ENCODE assay signal across 8 cellular contexts in the genomic region with DNA sequence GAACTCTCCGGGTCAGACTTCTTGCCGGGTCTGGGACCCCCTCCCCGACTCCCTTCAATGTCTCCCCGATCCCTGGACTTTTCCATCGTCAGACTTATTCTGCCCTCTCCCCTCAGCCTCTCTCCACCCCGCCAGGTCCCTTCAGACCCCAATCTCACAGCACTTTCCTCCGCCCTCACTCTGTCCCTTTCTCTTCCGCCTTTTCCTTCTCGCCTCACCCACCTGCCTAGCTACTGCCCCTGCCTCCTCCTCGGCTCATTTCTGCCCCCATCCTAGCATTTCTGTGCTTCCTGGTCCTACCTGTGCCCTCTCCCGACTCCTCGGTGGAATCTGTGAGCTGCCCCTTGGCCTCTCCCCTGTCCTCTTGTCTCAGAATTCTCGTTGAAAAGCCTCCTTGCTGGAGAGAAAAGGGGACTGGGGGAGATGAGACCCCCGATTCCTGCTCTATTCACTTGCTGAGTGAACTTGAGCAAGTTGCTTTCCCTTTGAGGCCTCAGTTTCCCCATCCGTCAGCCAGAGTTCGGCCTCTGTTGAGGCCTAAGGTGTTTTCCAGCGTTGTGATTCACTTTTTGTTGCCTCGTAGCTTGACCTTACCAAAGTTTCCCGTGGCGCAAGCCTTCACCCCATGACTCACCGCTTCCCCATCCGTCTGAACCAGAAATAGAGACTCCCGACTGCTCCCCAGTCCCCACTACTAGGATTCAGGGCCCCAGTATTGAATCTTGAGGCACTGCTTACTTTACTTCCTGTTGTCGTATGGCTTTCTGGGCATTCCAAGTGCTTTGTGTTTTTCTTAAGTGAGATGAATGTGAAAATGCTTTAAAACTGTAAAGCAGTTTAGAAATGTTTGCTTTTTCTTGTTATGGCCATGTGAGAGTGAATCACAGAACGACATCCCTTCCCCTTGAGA. TPM values are rescaled to one million over a fixed set of nuclear protein-coding genes. Genes with fewer than 3 reads are reported as not detected.
DNase-seq lines count a peak whose midpoint lies in the region; ATAC-seq, FAIRE-seq and TF ChIP-seq lines count a peak whose summit lies in the region.

No MANE protein-coding gene starts in this region.

- peaks cover 4 to 5% of the 10 kb centered on the region in 2 experiments for H3K36me3 ChIP-seq in keratinocyte (ENCODE audit: control insufficient read depth in 2 of 2, extremely low read depth in 1 of 2, insufficient read depth in 2 of 2, low read length in 2 of 2)

- DNase-seq in GM12864 (ENCODE audit: low read depth): no peak
- peak; percentile 64 to 83 for DNase-seq in SW 1271 (lab: John Stamatoyannopoulos, UW)
- peak; percentile 93 for DNase-seq in MCF 10A (ENCODE audit: unreplicated experiment)
- peak; percentile 32 for DNase-seq in keratinocyte (ENCODE audit: low read depth, low spot score)
- DNase-seq in stimulated activated CD4-positive, alpha-beta T cell treated with anti-CD3 and anti-CD28 coated beads, Interleukin-12 subunit alpha, Interleukin-12 subunit beta, amount 100 ng/mL, for 48 hours (ENCODE audit: low read depth in 2 of 3, low spot score in 1 of 3): peak; percentile 23 to 37 (median 30)

- TF ChIP-seq CTCF in GM12864 (IDR thresholded peaks at IDR 0.05; ENCODE audit: low read depth, low read length, missing control alignments) (no peak), MCF 10A (IDR thresholded peaks at IDR 0.05; ENCODE audit: unreplicated experiment) (no peak), keratinocyte (optimal IDR thresholded peaks at IDR 0.05 in 1 of 3, IDR thresholded peaks at IDR 0.05 in 1 of 3, conservative IDR thresholded peaks at IDR 0.05 in 1 of 3; ENCODE audit: extremely low read depth in 1 of 3, insufficient read depth in 2 of 3, low read length in 3 of 3) (no peak)

- peaks cover 12% of the 10 kb centered on the region for H4K20me1 ChIP-seq in keratinocyte (ENCODE audit: control insufficient read depth, extremely low read depth, insufficient read depth, low read length)

- H3K27me3 ChIP-seq in keratinocyte (ENCODE audit: control insufficient read depth, extremely low read depth, insufficient read depth, low read length): no peaks in the 10 kb centered on the region

- no peaks in the 10 kb centered on the region for H3K9me1 ChIP-seq in keratinocyte (ENCODE audit: control insufficient read depth, extremely low read depth, insufficient read depth, low read length)

- H3K36me3 Mint-ChIP-seq in MCF 10A (ENCODE audit: insufficient read depth, unreplicated experiment): peaks cover 31% of the 10 kb centered on the region

- peak overlapping the region; percentile 81 for H3K4me2 ChIP-seq in keratinocyte (ENCODE audit: control insufficient read depth, extremely low read depth, insufficient read depth, low read depth, low read length)

- H3K4me1 Mint-ChIP-seq in MCF 10A (ENCODE audit: insufficient read depth, unreplicated experiment): peaks cover 19% of the 10 kb centered on the region

- CTCF ChIA-PET in MCF 10A (lab: Yijun Ruan, JAX): interaction anchor here (0.5 to 3.6 kb wide), 12 partner anchors 13 to 369 kb away, joined by 3 to 14 read pairs (median 4); a partner anchor contains a TSS

- peak overlapping the region; percentile 100 for H3K27ac Mint-ChIP-seq in MCF 10A (ENCODE audit: low read depth, unreplicated experiment)

- H3K27ac ChIP-seq in keratinocyte (ENCODE audit: control insufficient read depth, insufficient read depth, low read length): peak overlapping the region; percentile 98

- intact Hi-C loops in MCF 10A (cut with micrococcal nuclease): loop anchor here (1.0 to 10.0 kb wide), 4 partner anchors 23 to 317 kb away; a partner anchor contains a TSS

- TSS peak; percentile 60 for BruUV-seq in MCF 10A (replicated peaks; lab: Mats Ljungman, UMichigan)

- H3K79me2 ChIP-seq in keratinocyte (ENCODE audit: control insufficient read depth, insufficient read depth, low read length): peaks cover 56% of the 10 kb centered on the region

- peak overlapping the region; percentile 100 for H3K9ac ChIP-seq in keratinocyte (ENCODE audit: control insufficient read depth, extremely low read depth, insufficient read depth, low read length)

- peak overlapping the region; percentile 60 for H2AFZ ChIP-seq in keratinocyte (ENCODE audit: control insufficient read depth, low read length)

- H3K9me3 Mint-ChIP-seq in MCF 10A (ENCODE audit: unreplicated experiment): no peaks in the 10 kb centered on the region

- no peaks in the 10 kb centered on the region for H3K9me3 ChIP-seq in keratinocyte (ENCODE audit: control insufficient read depth, low read depth, low read length)

- H3K4me1 ChIP-seq in keratinocyte (ENCODE audit: control insufficient read depth, extremely low read depth, insufficient read depth, low read length): peaks cover 10% of the 10 kb centered on the region

- H3K4me3 Mint-ChIP-seq in MCF 10A (ENCODE audit: unreplicated experiment): peak overlapping the region; percentile 93

- ATAC-seq in HG03280 (IDR thresholded peaks at IDR 0.05; ENCODE audit: unreplicated experiment) (peak; percentile 5), GM21381 (IDR thresholded peaks at IDR 0.05; ENCODE audit: unreplicated experiment) (no peak), HG03342 (IDR thresholded peaks at IDR 0.05; ENCODE audit: unreplicated experiment) (no peak)

- H3K27me3 Mint-ChIP-seq in MCF 10A (ENCODE audit: insufficient read depth, unreplicated experiment): no peaks in the 10 kb centered on the region

- H3K4me3 ChIP-seq in GM12864 (ENCODE audit: low read depth, low read length) (peak overlapping the region; percentile 84), keratinocyte (ENCODE audit: control insufficient read depth in 2 of 3, extremely low read depth in 1 of 3, insufficient read depth in 2 of 3, low read depth in 1 of 3, low read length in 3 of 3) (peak overlapping the region; percentile 70 to 94 (median 84))

- FAIRE-seq in keratinocyte (lab: Jason Lieb, UNC): peak; percentile 51

- POLR2A ChIA-PET in MCF 10A (lab: Yijun Ruan, JAX): interaction anchor here (0.6 to 6.2 kb wide), 42 partner anchors 9 to 1656 kb away, joined by 3 to 122 read pairs (median 4); a partner anchor contains a TSS

- dilution Hi-C loops in keratinocyte (cut with MboI; ENCODE audit: extremely low pct_ligation_motif_present, low sequenced_read_pairs): no loop called here

RNA-seq across cellular contexts. Expression of a gene that starts 0.9 kb away (rescaled TPM):
- total RNA-seq in MCF 10A (2022): 77.6 and 95.2 TPM in 2 replicates
- polyA plus RNA-seq in keratinocyte: 44.9 to 72.2 TPM (median 68.2 TPM) in 3 replicates
- 133 TPM for polyA plus RNA-seq in keratinocyte (2011; ENCODE audit: low read depth)
- polyA plus RNA-seq in keratinocyte (2011; cell fraction: cytosol; rRNA removed): 94.0 and 113 TPM in 2 replicates
- polyA plus RNA-seq in keratinocyte (2011; cell fraction: nucleus; rRNA removed): 44.6 and 45.0 TPM in 2 replicates
- 76.5 and 96.9 TPM in 2 replicates for polyA plus RNA-seq in keratinocyte (2012; ENCODE audit: low replicate concordance)
- polyA minus RNA-seq in keratinocyte: 12.6 to 22.0 TPM (median 14.5 TPM) in 3 replicates
- polyA minus RNA-seq in keratinocyte (2011; cell fraction: cytosol; rRNA and poly(A)+ RNA removed): 32.0 TPM
- polyA minus RNA-seq in keratinocyte (2011; cell fraction: nucleus; rRNA and poly(A)+ RNA removed): 6.4 and 11.7 TPM in 2 replicates
